19 cellular contexts compared by ENCODE assay signal in genomic region chr2:126676814-126677538, GRCh38. TPM values are rescaled to one million over a fixed set of nuclear protein-coding genes. Genes with fewer than 3 reads are reported as not detected.
DNase-seq lines count a peak whose midpoint lies in the region; ATAC-seq and TF ChIP-seq lines count a peak whose summit lies in the region.
"Had no signal": no experiment of that assay in that cellular context is flagged by ENCODE, and none has a peak within 500 bp of the region (broad histone marks: within the 10 kb centered on the region; RNA-seq: fewer than 3 reads in every experiment).

No MANE protein-coding gene starts in this region.

- peak overlapping the region; percentile 47 for H3K27ac Mint-ChIP-seq in T-helper 2 cell treated with Interferon-gamma antibody and Interleukin-4, amounts not matched to agents 5 μg/mL and 100 μg/mL, for 36 hours
- peak overlapping the region; percentile 12 for H3K27ac Mint-ChIP-seq in activated T-helper 2 cell treated with anti-CD3 and anti-CD28 coated beads, Interferon-gamma antibody, Interleukin-2, Interleukin-4, amounts not matched to agents 10 μg/mL and 5 μg/mL and 100 μg/mL, durations not matched to agents 14 hours and 24 hours and 36 hours
- H3K27ac Mint-ChIP-seq in nephron progenitor cell = peak overlapping the region; percentile 14
- H3K27ac Mint-ChIP-seq: B cell; dendritic cell treated with granulocyte-macrophage colony-stimulating factor and Interleukin-4, amounts not matched to agents 40 ng/mL and 50 ng/mL, for 4 days; HFFc6 had no signal

- no peaks in the 10 kb centered on the region for H3K27me3 Mint-ChIP-seq in T-helper 2 cell treated with Interferon-gamma antibody and Interleukin-4, amounts not matched to agents 5 μg/mL and 100 μg/mL, for 36 hours (ENCODE audit: low read depth)
- H3K27me3 Mint-ChIP-seq in activated T-helper 2 cell treated with anti-CD3 and anti-CD28 coated beads, Interferon-gamma antibody, Interleukin-2, Interleukin-4, amounts not matched to agents 10 μg/mL and 5 μg/mL and 100 μg/mL, durations not matched to agents 14 hours and 24 hours and 36 hours (ENCODE audit: low read depth) = no peaks in the 10 kb centered on the region
- peaks cover 5% of the 10 kb centered on the region for H3K27me3 Mint-ChIP-seq in nephron progenitor cell (ENCODE audit: low read depth, poor library complexity)
- H3K27me3 Mint-ChIP-seq: B cell; dendritic cell treated with granulocyte-macrophage colony-stimulating factor and Interleukin-4, amounts not matched to agents 40 ng/mL and 50 ng/mL, for 4 days had no signal

- POLR2A ChIA-PET in HEK293T (lab: Yijun Ruan, JAX) = no interaction called here

- no peak for DNase-seq in T-helper 2 cell treated with Interferon-gamma antibody and Interleukin-4, amounts not matched to agents 5 μg/mL and 100 μg/mL, for 36 hours (ENCODE audit: low spot score)
- DNase-seq in T-helper 2 cell (no peak), HEK293T (ENCODE audit: extremely low spot score) (no peak), nephron progenitor cell (no peak), NK-92 (lab: John Stamatoyannopoulos, UW; ENCODE audit: unreplicated experiment) (no peak)
- no peak for DNase-seq in activated T-helper 2 cell treated with anti-CD3 and anti-CD28 coated beads, Interferon-gamma antibody, Interleukin-2, Interleukin-4, amounts not matched to agents 10 μg/mL and 5 μg/mL and 100 μg/mL, durations not matched to agents 14 hours and 24 hours and 36 hours (ENCODE audit: low spot score)
- DNase-seq: activated CD4-positive, CD25-positive, alpha-beta regulatory T cell; activated T-cell treated with anti-CD3 and anti-CD28 coated beads, Interleukin-2, amount 50 U/mL, for 48 hours; amniotic stem cell; head of caudate nucleus; HFFc6; PC-3; SIG-M5; stimulated activated CD4-positive, alpha-beta T cell treated with anti-CD3 and anti-CD28 coated beads, Interleukin-4, amount 100 ng/mL, for 24 hours had no signal

- TF ChIP-seq CTCF in nephron progenitor cell (IDR thresholded peaks at IDR 0.05) = no peak

- CTCF ChIA-PET in HEK293T (lab: Yijun Ruan, JAX) = no interaction called here

- H3K4me3 Mint-ChIP-seq in T-helper 2 cell treated with Interferon-gamma antibody and Interleukin-4, amounts not matched to agents 5 μg/mL and 100 μg/mL, for 36 hours = no peak overlapping the region
- no peak overlapping the region for H3K4me3 Mint-ChIP-seq in activated T-helper 2 cell treated with anti-CD3 and anti-CD28 coated beads, Interferon-gamma antibody, Interleukin-2, Interleukin-4, amounts not matched to agents 10 μg/mL and 5 μg/mL and 100 μg/mL, durations not matched to agents 14 hours and 24 hours and 36 hours (ENCODE audit: low read depth)
- no peak overlapping the region for H3K4me3 Mint-ChIP-seq in nephron progenitor cell
- H3K4me3 Mint-ChIP-seq: B cell; dendritic cell treated with granulocyte-macrophage colony-stimulating factor and Interleukin-4, amounts not matched to agents 40 ng/mL and 50 ng/mL, for 4 days; HFFc6 had no signal

- H3K36me3 Mint-ChIP-seq in T-helper 2 cell treated with Interferon-gamma antibody and Interleukin-4, amounts not matched to agents 5 μg/mL and 100 μg/mL, for 36 hours (ENCODE audit: low read depth) = peaks cover 63% of the 10 kb centered on the region
- H3K36me3 Mint-ChIP-seq in activated T-helper 2 cell treated with anti-CD3 and anti-CD28 coated beads, Interferon-gamma antibody, Interleukin-2, Interleukin-4, amounts not matched to agents 10 μg/mL and 5 μg/mL and 100 μg/mL, durations not matched to agents 14 hours and 24 hours and 36 hours (ENCODE audit: low read depth) = peaks cover 84% of the 10 kb centered on the region
- peaks cover 97% of the 10 kb centered on the region for H3K36me3 Mint-ChIP-seq in nephron progenitor cell (ENCODE audit: low read depth)

- H3K9me3 Mint-ChIP-seq in T-helper 2 cell treated with Interferon-gamma antibody and Interleukin-4, amounts not matched to agents 5 μg/mL and 100 μg/mL, for 36 hours = peaks cover 23% of the 10 kb centered on the region
- H3K9me3 Mint-ChIP-seq in activated T-helper 2 cell treated with anti-CD3 and anti-CD28 coated beads, Interferon-gamma antibody, Interleukin-2, Interleukin-4, amounts not matched to agents 10 μg/mL and 5 μg/mL and 100 μg/mL, durations not matched to agents 14 hours and 24 hours and 36 hours = peaks cover 26% of the 10 kb centered on the region
- peaks cover 40% of the 10 kb centered on the region for H3K9me3 Mint-ChIP-seq in nephron progenitor cell

- ATAC-seq in HG03095 (IDR thresholded peaks at IDR 0.05; ENCODE audit: unreplicated experiment) (no peak), HG02884 (IDR thresholded peaks at IDR 0.05; ENCODE audit: unreplicated experiment) (no peak)
- ATAC-seq: left lobe of liver, PC-3 had no signal

- intact Hi-C loops in activated T-helper 2 cell treated with anti-CD3 and anti-CD28 coated beads, Interferon-gamma antibody, Interleukin-2, Interleukin-4, amounts not matched to agents 10 μg/mL and 5 μg/mL and 100 μg/mL, durations not matched to agents 14 hours and 24 hours and 36 hours (cut with micrococcal nuclease) = no loop called here

- H3K4me1 Mint-ChIP-seq in T-helper 2 cell treated with Interferon-gamma antibody and Interleukin-4, amounts not matched to agents 5 μg/mL and 100 μg/mL, for 36 hours (ENCODE audit: low read depth) = peaks cover 20% of the 10 kb centered on the region
- peaks cover 19% of the 10 kb centered on the region for H3K4me1 Mint-ChIP-seq in activated T-helper 2 cell treated with anti-CD3 and anti-CD28 coated beads, Interferon-gamma antibody, Interleukin-2, Interleukin-4, amounts not matched to agents 10 μg/mL and 5 μg/mL and 100 μg/mL, durations not matched to agents 14 hours and 24 hours and 36 hours (ENCODE audit: low read depth)
- peaks cover 39% of the 10 kb centered on the region for H3K4me1 Mint-ChIP-seq in nephron progenitor cell

TF ChIP-seq in HEK293T, 16 proteins besides CTCF, POLR2A, EP300 and RAD21:
- TF ChIP-seq NFRKB (IDR thresholded peaks at IDR 0.05) (no peak), L3MBTL2 (conservative IDR thresholded peaks at IDR 0.05) (no peak), TARDBP (IDR thresholded peaks at IDR 0.05) (peak; percentile 58; the same call in 1 of the 2 replicates), PKNOX1 (IDR thresholded peaks at IDR 0.05) (no peak), FOXM1 (IDR thresholded peaks at IDR 0.05; ENCODE audit: borderline replicate concordance) (no peak)

RNA-seq across cellular contexts. Expression of gene GYPC, which starts 21.0 kb away (rescaled TPM):
- total RNA-seq in activated T-helper 2 cell treated with anti-CD3 and anti-CD28 coated beads, Interferon-gamma antibody, Interleukin-2, Interleukin-4, amounts not matched to agents 10 μg/mL and 5 μg/mL and 100 μg/mL, durations not matched to agents 14 hours and 24 hours and 36 hours = 119 and 128 TPM in 2 replicates
- total RNA-seq: PC-3 had no signal
